Comparison of ENCODE assay signal across 8 cellular contexts in genomic region chr12:42129595-42130204, GRCh38. TPM values are rescaled to one million over a fixed set of nuclear protein-coding genes. Genes with fewer than 3 reads are reported as not detected.
DNase-seq lines count a peak whose midpoint lies in the region; ATAC-seq and TF ChIP-seq lines count a peak whose summit lies in the region.

No MANE protein-coding gene starts in this region.

- CTCF ChIA-PET in CD4-positive, alpha-beta T cell (lab: Charles Lee) = no interaction called here
- CTCF ChIA-PET in activated CD8-positive, alpha-beta memory T cell treated with anti-CD3 and anti-CD28 coated beads, Interleukin-2, amount 10 ng/mL, durations not matched to agents 7 days and 5 days (lab: Charles Lee) = interaction anchor here (1.0 kb wide), 1 partner anchor 242 kb away, joined by 3 read pairs; no protein-coding TSS in a partner anchor

- H3K4me3 Mint-ChIP-seq in CD4-positive, alpha-beta T cell = no peak overlapping the region
- no peak overlapping the region for H3K4me3 Mint-ChIP-seq in activated CD8-positive, alpha-beta memory T cell treated with anti-CD3 and anti-CD28 coated beads, Interleukin-2, amount 10 ng/mL, durations not matched to agents 7 days and 5 days

- no peak overlapping the region for H3K27ac Mint-ChIP-seq in CD4-positive, alpha-beta T cell
- H3K27ac Mint-ChIP-seq in activated CD8-positive, alpha-beta memory T cell treated with anti-CD3 and anti-CD28 coated beads, Interleukin-2, amount 10 ng/mL, durations not matched to agents 7 days and 5 days = no peak overlapping the region

- no peaks in the 10 kb centered on the region for H3K27me3 Mint-ChIP-seq in CD4-positive, alpha-beta T cell
- H3K27me3 Mint-ChIP-seq in activated CD8-positive, alpha-beta memory T cell treated with anti-CD3 and anti-CD28 coated beads, Interleukin-2, amount 10 ng/mL, durations not matched to agents 7 days and 5 days = no peaks in the 10 kb centered on the region

- H3K4me1 Mint-ChIP-seq in CD4-positive, alpha-beta T cell (ENCODE audit: low read depth) = peaks cover 49% of the 10 kb centered on the region
- peaks cover 7% of the 10 kb centered on the region for H3K4me1 Mint-ChIP-seq in activated CD8-positive, alpha-beta memory T cell treated with anti-CD3 and anti-CD28 coated beads, Interleukin-2, amount 10 ng/mL, durations not matched to agents 7 days and 5 days

- H3K27ac ChIP-seq in CD4-positive, alpha-beta T cell (ENCODE audit: low read depth, low read length) = no peak overlapping the region
- H3K27ac ChIP-seq in uterus = no peak overlapping the region

- DNase-seq in CD4-positive, alpha-beta T cell = no peak
- DNase-seq in H7 (peak; percentile 34), NCI-H774 (lab: John Stamatoyannopoulos, UW) (peak; percentile 47), left kidney (ENCODE audit: low read depth, low spot score) (peak; percentile 86), uterus (peak in 1 of 2 donors; percentile 40), occipital lobe (lab: John Stamatoyannopoulos, UW) (no peak)
- peak; percentile 21 for DNase-seq in central memory CD4-positive, alpha-beta T cell
- DNase-seq in activated CD8-positive, alpha-beta memory T cell treated with anti-CD3 and anti-CD28 coated beads, Interleukin-2, amount 10 ng/mL, durations not matched to agents 7 days and 5 days = no peak

- no peaks in the 10 kb centered on the region for H3K27me3 ChIP-seq in CD4-positive, alpha-beta T cell (ENCODE audit: control insufficient read depth, insufficient read depth, low read length)
- H3K27me3 ChIP-seq in H7 (ENCODE audit: control insufficient read depth, insufficient read depth, low read length) = no peaks in the 10 kb centered on the region
- H3K27me3 ChIP-seq in uterus = no peaks in the 10 kb centered on the region

- POLR2A ChIA-PET in CD4-positive, alpha-beta T cell (lab: Charles Lee) = no interaction called here

- peak; percentile 65 for TF ChIP-seq CTCF in CD4-positive, alpha-beta T cell (IDR thresholded peaks at IDR 0.05)
- peak; percentile 79 to 89 (median 86) for TF ChIP-seq CTCF in uterus (IDR thresholded peaks at IDR 0.05)

- no peaks in the 10 kb centered on the region for H3K9me3 Mint-ChIP-seq in CD4-positive, alpha-beta T cell
- no peaks in the 10 kb centered on the region for H3K9me3 Mint-ChIP-seq in activated CD8-positive, alpha-beta memory T cell treated with anti-CD3 and anti-CD28 coated beads, Interleukin-2, amount 10 ng/mL, durations not matched to agents 7 days and 5 days (ENCODE audit: low read depth)

- no peaks in the 10 kb centered on the region for H3K36me3 Mint-ChIP-seq in CD4-positive, alpha-beta T cell (ENCODE audit: low read depth)
- peaks cover 4% of the 10 kb centered on the region for H3K36me3 Mint-ChIP-seq in activated CD8-positive, alpha-beta memory T cell treated with anti-CD3 and anti-CD28 coated beads, Interleukin-2, amount 10 ng/mL, durations not matched to agents 7 days and 5 days

- H3K9me3 ChIP-seq in CD4-positive, alpha-beta T cell (ENCODE audit: control insufficient read depth, low read length) = no peaks in the 10 kb centered on the region
- no peaks in the 10 kb centered on the region for H3K9me3 ChIP-seq in uterus

- intact Hi-C loops in CD4-positive, alpha-beta T cell (cut with DNase I, micrococcal nuclease) = loop anchor here (1.0 to 5.0 kb wide), 3 partner anchors 203 to 243 kb away; no protein-coding TSS in a partner anchor
- intact Hi-C loops in uterus (cut with DNase I; ENCODE audit: low total_unique reads) = loop anchor here (5.0 kb wide), 1 partner anchor 203 kb away; no protein-coding TSS in a partner anchor

- no peak overlapping the region for H3K4me3 ChIP-seq in H7 (ENCODE audit: insufficient read depth, low read depth, low read length)
- no peak overlapping the region for H3K4me3 ChIP-seq in uterus

- H3K4me1 ChIP-seq in uterus = no peaks in the 10 kb centered on the region

- peak; percentile 65 for ATAC-seq in CD4-positive, alpha-beta T cell (ENCODE audit: poor library complexity)
- no peak for ATAC-seq in activated CD8-positive, alpha-beta memory T cell treated with anti-CD3 and anti-CD28 coated beads, Interleukin-2, amount 10 ng/mL, durations not matched to agents 7 days and 5 days

- no peak for TF ChIP-seq POLR2A in uterus (IDR thresholded peaks at IDR 0.05)

- H3K36me3 ChIP-seq in H7 (replicated peaks; ENCODE audit: control insufficient read depth, insufficient read depth, low read length) = no peaks in the 10 kb centered on the region
- no peaks in the 10 kb centered on the region for H3K36me3 ChIP-seq in uterus

RNA-seq across cellular contexts. Expression of gene GXYLT1, which starts 15.0 kb away (rescaled TPM):
- 1 to 10 TPM; 8.0 to 8.2 TPM for total RNA-seq in CD4-positive, alpha-beta T cell
- 8.3 and 9.9 TPM in 2 replicates for total RNA-seq in H7 (2014; rRNA removed; shearing (Covaris generic))
- 10 to 100 TPM; 11.3 to 36.2 (median 15.5) TPM for total RNA-seq in uterus
- 1 to 10 TPM; 8.4 to 8.7 TPM for total RNA-seq in activated CD8-positive, alpha-beta memory T cell treated with anti-CD3 and anti-CD28 coated beads, Interleukin-2, amount 10 ng/mL, durations not matched to agents 7 days and 5 days
- 14.3 TPM for total RNA-seq in occipital lobe

Comparison
In these comparisons a context has a peak if more than half of its experiments do, and no peak if none do; other contexts are left out.
1. DNase-seq: peak in H7 (single experiment), NCI-H774 (single experiment), central memory CD4-positive, alpha-beta T cell (single experiment) and left kidney (single experiment); none in CD4-positive, alpha-beta T cell (0 of 10), activated CD8-positive, alpha-beta memory T cell treated with anti-CD3 and anti-CD28 coated beads, Interleukin-2, amount 10 ng/mL, durations not matched to agents 7 days and 5 days (single experiment) and occipital lobe (single experiment).